23 cellular contexts compared by ENCODE assay signal in the genomic region with DNA sequence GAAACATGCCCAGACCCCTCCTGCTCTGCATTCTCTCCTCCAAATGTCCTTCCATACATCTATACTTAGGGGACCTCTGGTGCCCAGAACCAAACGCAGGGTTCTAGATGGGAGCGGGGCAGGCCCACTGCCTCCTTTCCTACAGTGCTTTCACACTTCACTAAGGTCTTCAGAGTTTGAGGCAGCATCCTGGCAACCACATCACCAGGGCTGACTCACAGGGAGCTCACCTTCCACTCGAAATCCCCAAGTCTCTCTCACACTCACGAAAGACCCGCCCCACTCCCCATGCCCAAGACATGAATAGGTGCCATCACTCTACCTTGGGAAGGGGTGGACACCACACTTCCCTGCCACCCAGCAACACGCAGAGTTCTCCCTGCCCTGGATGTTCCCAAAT. TPM values are rescaled to one million over a fixed set of nuclear protein-coding genes. Genes with fewer than 3 reads are reported as not detected.
DNase-seq lines count a peak whose midpoint lies in the region; ATAC-seq and TF ChIP-seq lines count a peak whose summit lies in the region.
"Had no signal": no experiment of that assay in that cellular context is flagged by ENCODE, and none has a peak within 500 bp of the region (broad histone marks: within the 10 kb centered on the region; RNA-seq: fewer than 3 reads in every experiment).

No MANE protein-coding gene starts in this region.

- peaks cover 8% of the 10 kb centered on the region for H3K4me1 Mint-ChIP-seq in activated CD4-positive, alpha-beta memory T cell treated with anti-CD3 and anti-CD28 coated beads for 36 hours (ENCODE audit: low read depth)
- H3K4me1 Mint-ChIP-seq in activated CD4-positive, alpha-beta memory T cell treated with anti-CD3 and anti-CD28 coated beads, Interleukin-2, amount 10 ng/mL, durations not matched to agents 7 days and 5 days = peaks cover 8% of the 10 kb centered on the region
- peaks cover 12% of the 10 kb centered on the region for H3K4me1 Mint-ChIP-seq in activated T-helper 17 cell treated with anti-CD3 and anti-CD28 coated beads, Interleukin-2, amount 50 U/mL, for 72 hours

- H4K91ac ChIP-seq in neuronal stem cell (ENCODE audit: low read depth, low read length, poor library complexity) = no peak overlapping the region

- peaks cover 0 to 5% of the 10 kb centered on the region in 2 donors for H3K4me1 ChIP-seq in neuronal stem cell (ENCODE audit: control insufficient read depth in 2 of 2, insufficient read depth in 1 of 2, low read depth in 1 of 2, low read length in 2 of 2)
- H3K4me1 ChIP-seq in vagina = no peaks in the 10 kb centered on the region
- H3K4me1 ChIP-seq: Caco-2, colonic mucosa had no signal

- no peaks in the 10 kb centered on the region for H3K27me3 ChIP-seq in neuronal stem cell (ENCODE audit: control insufficient read depth in 3 of 3, insufficient read depth in 3 of 3, low read depth in 1 of 3, low read length in 3 of 3)
- H3K27me3 ChIP-seq in vagina = no peaks in the 10 kb centered on the region
- H3K27me3 ChIP-seq: BLaER1, brain microvascular endothelial cell, colonic mucosa, neutrophil had no signal

- H3K27ac Mint-ChIP-seq in activated CD4-positive, alpha-beta memory T cell treated with anti-CD3 and anti-CD28 coated beads for 36 hours = no peak overlapping the region
- no peak overlapping the region for H3K27ac Mint-ChIP-seq in activated CD4-positive, alpha-beta memory T cell treated with anti-CD3 and anti-CD28 coated beads, Interleukin-2, amount 10 ng/mL, durations not matched to agents 7 days and 5 days
- H3K27ac Mint-ChIP-seq in activated T-helper 17 cell treated with anti-CD3 and anti-CD28 coated beads, Interleukin-2, amount 50 U/mL, for 72 hours = no peak overlapping the region
- H3K27ac Mint-ChIP-seq: endodermal cell had no signal

- H3K14ac ChIP-seq in neuronal stem cell (ENCODE audit: low read length) = no peak overlapping the region

- H3K4me3 Mint-ChIP-seq in activated CD4-positive, alpha-beta memory T cell treated with anti-CD3 and anti-CD28 coated beads for 36 hours = no peak overlapping the region
- no peak overlapping the region for H3K4me3 Mint-ChIP-seq in activated CD4-positive, alpha-beta memory T cell treated with anti-CD3 and anti-CD28 coated beads, Interleukin-2, amount 10 ng/mL, durations not matched to agents 7 days and 5 days
- H3K4me3 Mint-ChIP-seq in activated T-helper 17 cell treated with anti-CD3 and anti-CD28 coated beads, Interleukin-2, amount 50 U/mL, for 72 hours = no peak overlapping the region
- H3K4me3 Mint-ChIP-seq: endodermal cell had no signal

- H3K79me1 ChIP-seq in neuronal stem cell (ENCODE audit: low read depth, low read length) = no peaks in the 10 kb centered on the region

- CTCF ChIA-PET in activated CD4-positive, alpha-beta memory T cell treated with anti-CD3 and anti-CD28 coated beads for 36 hours (lab: Charles Lee) = no interaction called here
- CTCF ChIA-PET in activated CD4-positive, alpha-beta memory T cell treated with anti-CD3 and anti-CD28 coated beads, Interleukin-2, amount 10 ng/mL, durations not matched to agents 7 days and 5 days (lab: Charles Lee) = no interaction called here

- no peak overlapping the region for H2AK5ac ChIP-seq in neuronal stem cell (ENCODE audit: low read depth, low read length)

- H3K9me3 ChIP-seq in neuronal stem cell (replicated peaks in 1 of 2; ENCODE audit: control insufficient read depth in 2 of 2, insufficient read depth in 1 of 2, low read depth in 1 of 2, low read length in 2 of 2) = peaks cover 0 to 2% of the 10 kb centered on the region in 2 donors
- H3K9me3 ChIP-seq in vagina = no peaks in the 10 kb centered on the region
- H3K9me3 ChIP-seq: BLaER1, Caco-2, colonic mucosa, neutrophil, psoas muscle had no signal

- H3K9ac ChIP-seq in neuronal stem cell (ENCODE audit: low read depth, low read length, poor library complexity) = no peak overlapping the region
- H3K9ac ChIP-seq: BLaER1 had no signal

- POLR2A ChIA-PET in activated CD4-positive, alpha-beta memory T cell treated with anti-CD3 and anti-CD28 coated beads for 36 hours (lab: Charles Lee) = no interaction called here
- POLR2A ChIA-PET in activated CD4-positive, alpha-beta memory T cell treated with anti-CD3 and anti-CD28 coated beads, Interleukin-2, amount 10 ng/mL, durations not matched to agents 7 days and 5 days (lab: Charles Lee) = no interaction called here

- H3K23ac ChIP-seq in neuronal stem cell (ENCODE audit: low read depth, low read length, poor library complexity) = peak overlapping the region; percentile 35

- peak; percentile 54 for ATAC-seq in activated T-helper 17 cell treated with anti-CD3 and anti-CD28 coated beads, Interleukin-2, amount 50 U/mL, for 72 hours (replicated peaks)
- no peak for ATAC-seq in HG03442 (IDR thresholded peaks at IDR 0.05; ENCODE audit: unreplicated experiment)
- ATAC-seq: K562, psoas muscle had no signal

- no peak overlapping the region for H3K4ac ChIP-seq in neuronal stem cell (ENCODE audit: low read length)

- H3K27ac ChIP-seq in neuronal stem cell (replicated peaks; ENCODE audit: low read length) (no peak overlapping the region), vagina (no peak overlapping the region)
- H3K27ac ChIP-seq: BLaER1, brain microvascular endothelial cell, colonic mucosa, neutrophil, psoas muscle, skin epidermis had no signal

- intact Hi-C loops in activated CD4-positive, alpha-beta memory T cell treated with anti-CD3 and anti-CD28 coated beads for 36 hours (cut with micrococcal nuclease) = no loop called here
- intact Hi-C loops in vagina (cut with DNase I) = no loop called here

- H3K36me3 ChIP-seq in neuronal stem cell (replicated peaks in 1 of 2; ENCODE audit: control insufficient read depth in 2 of 2, insufficient read depth in 2 of 2, low read length in 2 of 2) (no peaks in the 10 kb centered on the region), vagina (no peaks in the 10 kb centered on the region)
- H3K36me3 ChIP-seq: BLaER1, brain microvascular endothelial cell, colonic mucosa, neutrophil had no signal

- H2BK12ac ChIP-seq in neuronal stem cell (ENCODE audit: low read length) = no peak overlapping the region

- TF ChIP-seq CTCF in vagina (IDR thresholded peaks at IDR 0.05) = no peak

- DNase-seq in activated CD4-positive, alpha-beta memory T cell treated with anti-CD3 and anti-CD28 coated beads for 36 hours = peak; percentile 30
- no peak for DNase-seq in activated CD4-positive, alpha-beta memory T cell treated with anti-CD3 and anti-CD28 coated beads, Interleukin-2, amount 10 ng/mL, durations not matched to agents 7 days and 5 days
- DNase-seq in HK-2 (ENCODE audit: unreplicated experiment) (peak; percentile 20), neuronal stem cell (ENCODE audit: low spot score) (no peak), NCI-H446 treated with DMSO at 0.1 percent for 48 hours (lab: John Stamatoyannopoulos, UW) (no peak), vagina (ENCODE audit: extremely low spot score in 2 of 2) (no peak)
- DNase-seq: ACHN, brain microvascular endothelial cell, Caco-2, colonic mucosa, endodermal cell, kidney, NCI-H1694, psoas muscle, SHP77 treated with DMSO at 0.1 percent for 48 hours, T-helper 1 cell had no signal

- H4K8ac ChIP-seq in neuronal stem cell (ENCODE audit: low read depth, low read length) = no peak overlapping the region

- H3K27me3 Mint-ChIP-seq in activated CD4-positive, alpha-beta memory T cell treated with anti-CD3 and anti-CD28 coated beads for 36 hours = peaks cover 3% of the 10 kb centered on the region
- H3K27me3 Mint-ChIP-seq in activated CD4-positive, alpha-beta memory T cell treated with anti-CD3 and anti-CD28 coated beads, Interleukin-2, amount 10 ng/mL, durations not matched to agents 7 days and 5 days = peaks cover 17% of the 10 kb centered on the region
- H3K27me3 Mint-ChIP-seq in activated T-helper 17 cell treated with anti-CD3 and anti-CD28 coated beads, Interleukin-2, amount 50 U/mL, for 72 hours = peaks cover 20% of the 10 kb centered on the region

- H2BK15ac ChIP-seq in neuronal stem cell (ENCODE audit: low read length) = no peak overlapping the region

- H3K4me3 ChIP-seq in neuronal stem cell (ENCODE audit: low read length in 2 of 2) (no peak overlapping the region), vagina (no peak overlapping the region)
- H3K4me3 ChIP-seq: BLaER1, colonic mucosa, K562, lung, psoas muscle, skin epidermis had no signal

- H3K9me3 Mint-ChIP-seq in activated CD4-positive, alpha-beta memory T cell treated with anti-CD3 and anti-CD28 coated beads for 36 hours = no peaks in the 10 kb centered on the region
- H3K9me3 Mint-ChIP-seq in activated CD4-positive, alpha-beta memory T cell treated with anti-CD3 and anti-CD28 coated beads, Interleukin-2, amount 10 ng/mL, durations not matched to agents 7 days and 5 days = no peaks in the 10 kb centered on the region
- no peaks in the 10 kb centered on the region for H3K9me3 Mint-ChIP-seq in activated T-helper 17 cell treated with anti-CD3 and anti-CD28 coated beads, Interleukin-2, amount 50 U/mL, for 72 hours
- H3K9me3 Mint-ChIP-seq: endodermal cell had no signal

- no peaks in the 10 kb centered on the region for H3K36me3 Mint-ChIP-seq in activated CD4-positive, alpha-beta memory T cell treated with anti-CD3 and anti-CD28 coated beads for 36 hours
- no peaks in the 10 kb centered on the region for H3K36me3 Mint-ChIP-seq in activated CD4-positive, alpha-beta memory T cell treated with anti-CD3 and anti-CD28 coated beads, Interleukin-2, amount 10 ng/mL, durations not matched to agents 7 days and 5 days (ENCODE audit: low read depth)
- no peaks in the 10 kb centered on the region for H3K36me3 Mint-ChIP-seq in activated T-helper 17 cell treated with anti-CD3 and anti-CD28 coated beads, Interleukin-2, amount 50 U/mL, for 72 hours (ENCODE audit: low read depth)

- H2BK120ac ChIP-seq in neuronal stem cell (ENCODE audit: low read depth, low read length) = peak overlapping the region; percentile 43

- H2AFZ ChIP-seq in neuronal stem cell (ENCODE audit: low read length) = no peak overlapping the region

- TF ChIP-seq POLR2A in vagina (IDR thresholded peaks at IDR 0.05) = no peak

- H3K4me2 ChIP-seq in neuronal stem cell (ENCODE audit: insufficient read depth, low read length, poor library complexity, severe bottlenecking) = no peak overlapping the region
- H3K4me2 ChIP-seq: BLaER1 had no signal

- no peak overlapping the region for H3K18ac ChIP-seq in neuronal stem cell (ENCODE audit: low read length)

- H2BK5ac ChIP-seq in neuronal stem cell (ENCODE audit: low read length) = peak overlapping the region; percentile 60

- no CpG with 5 or more reads among the region's 6 CpGs for WGBS in neuronal stem cell (ENCODE audit: extremely low coverage in 2 of 2, insufficient read length in 2 of 2, insufficient replicate concordance in 1 of 2), 2 donors

RNA-seq across cellular contexts. Expression of gene HOMER2, which starts 18.9 kb away (rescaled TPM):
- total RNA-seq in activated CD4-positive, alpha-beta memory T cell treated with anti-CD3 and anti-CD28 coated beads for 36 hours = 1 to 10 TPM; 6.5 to 7.9 TPM
- total RNA-seq in activated CD4-positive, alpha-beta memory T cell treated with anti-CD3 and anti-CD28 coated beads, Interleukin-2, amount 10 ng/mL, durations not matched to agents 7 days and 5 days = 10 to 100 TPM; 20.0 to 26.0 TPM
- 1 to 10 TPM; 6.2 to 8.7 TPM for total RNA-seq in activated T-helper 17 cell treated with anti-CD3 and anti-CD28 coated beads, Interleukin-2, amount 50 U/mL, for 72 hours
- 14.4 TPM for polyA plus RNA-seq in neuronal stem cell (2013, experiment 1 of 2)
- 13.8 TPM for polyA plus RNA-seq in neuronal stem cell (2013, experiment 2 of 2)
- total RNA-seq in vagina = 18.2 TPM

RNA-seq across cellular contexts. Expression of gene RAMAC, which starts 52.4 kb away (rescaled TPM):
- total RNA-seq in activated CD4-positive, alpha-beta memory T cell treated with anti-CD3 and anti-CD28 coated beads for 36 hours = 10 to 100 TPM; 19.0 to 20.2 TPM
- 10 to 100 TPM; 24.1 TPM for total RNA-seq in activated CD4-positive, alpha-beta memory T cell treated with anti-CD3 and anti-CD28 coated beads, Interleukin-2, amount 10 ng/mL, durations not matched to agents 7 days and 5 days
- 10 to 100 TPM; 19.2 to 25.4 TPM for total RNA-seq in activated T-helper 17 cell treated with anti-CD3 and anti-CD28 coated beads, Interleukin-2, amount 50 U/mL, for 72 hours
- 27.4 TPM for polyA plus RNA-seq in neuronal stem cell (2013, experiment 1 of 2)
- polyA plus RNA-seq in neuronal stem cell (2013, experiment 2 of 2) = 29.1 TPM
- 12.3 TPM for total RNA-seq in vagina

Comparison
In these comparisons a context has a peak if more than half of its experiments do, and no peak if none do; other contexts are left out.
1. DNase-seq: peak in activated CD4-positive, alpha-beta memory T cell treated with anti-CD3 and anti-CD28 coated beads for 36 hours (single experiment) and HK-2 (single experiment); none in activated CD4-positive, alpha-beta memory T cell treated with anti-CD3 and anti-CD28 coated beads, Interleukin-2, amount 10 ng/mL, durations not matched to agents 7 days and 5 days (single experiment), neuronal stem cell (single experiment), NCI-H446 treated with DMSO at 0.1 percent for 48 hours (single experiment) and vagina (0 of 2).